ENCODE assay signal across 14 cellular contexts in the genomic region with DNA sequence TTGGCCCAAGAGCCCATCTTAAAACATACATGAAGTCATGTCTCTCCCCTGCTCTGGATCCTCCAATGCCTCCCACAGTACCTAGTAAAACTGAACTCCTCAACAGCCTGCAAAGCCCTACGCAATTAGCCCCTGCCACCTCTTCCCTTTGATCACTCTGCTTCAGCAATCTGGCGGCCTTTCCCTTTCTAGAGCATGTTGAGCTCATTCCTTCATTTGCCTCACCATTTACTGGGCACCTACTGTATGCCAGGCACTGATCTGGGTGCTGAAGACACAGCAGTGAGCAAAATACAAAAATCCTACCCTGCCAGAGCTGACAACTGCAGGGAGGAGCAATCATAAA. TPM values are rescaled to one million over a fixed set of nuclear protein-coding genes. Genes with fewer than 3 reads are reported as not detected.
DNase-seq lines count a peak whose midpoint lies in the region; ATAC-seq, FAIRE-seq and TF ChIP-seq lines count a peak whose summit lies in the region.
"Had no signal": no experiment of that assay in that cellular context is flagged by ENCODE, and none has a peak within 500 bp of the region (broad histone marks: within the 10 kb centered on the region; RNA-seq: fewer than 3 reads in every experiment).

No MANE protein-coding gene starts in this region.

- peak overlapping the region; percentile 16 for H3K4me3 ChIP-seq in Loucy (ENCODE audit: low read length, poor library complexity, severe bottlenecking)
- H3K4me3 ChIP-seq in neural progenitor cell: no peak overlapping the region
- H3K4me3 ChIP-seq in pancreas: no peak overlapping the region
- H3K4me3 ChIP-seq: upper lobe of right lung had no signal

- no peak overlapping the region for H2AFZ ChIP-seq in Loucy (ENCODE audit: low read length)
- H2AFZ ChIP-seq in neural progenitor cell (replicated peaks): no peak overlapping the region

- H3K4me1 ChIP-seq in Loucy (ENCODE audit: insufficient read depth, low read length, poor library complexity, severe bottlenecking) (peaks cover 44% of the 10 kb centered on the region), neural progenitor cell (no peaks in the 10 kb centered on the region), pancreas (peaks cover 0 to 5% (median 5%) of the 10 kb centered on the region in 3 donors)

- H3K4me2 ChIP-seq in Loucy (ENCODE audit: low read depth, low read length, poor library complexity, severe bottlenecking): peak overlapping the region; percentile 95
- no peak overlapping the region for H3K4me2 ChIP-seq in neural progenitor cell

- TF ChIP-seq CTCF in Loucy (conservative IDR thresholded peaks at IDR 0.05; ENCODE audit: low read length) (no peak), brain (conservative IDR thresholded peaks at IDR 0.05) (no peak), neural progenitor cell (IDR thresholded peaks at IDR 0.05) (no peak), pancreas (IDR thresholded peaks at IDR 0.05) (no peak)

- peaks cover 31% of the 10 kb centered on the region; the same call in 1 of the 2 replicates for H3K36me3 ChIP-seq in Loucy (ENCODE audit: insufficient read depth, low read length)
- H3K36me3 ChIP-seq in neural progenitor cell: no peaks in the 10 kb centered on the region
- H3K36me3 ChIP-seq in pancreas: peaks cover 0 to 17% (median 4%) of the 10 kb centered on the region in 3 donors

- peak overlapping the region; percentile 57 for H3K27ac Mint-ChIP-seq in T-helper 2 cell treated with Interferon-gamma antibody and Interleukin-4, amounts not matched to agents 5 μg/mL and 100 μg/mL, for 36 hours
- H3K27ac Mint-ChIP-seq in brain (peak overlapping the region; percentile 17 to 82 (median 77)), neural progenitor cell (no peak overlapping the region)

- H3K27me3 ChIP-seq in Loucy (ENCODE audit: insufficient read depth, low read length, poor library complexity, severe bottlenecking): peaks cover 6% of the 10 kb centered on the region
- peaks cover 12% of the 10 kb centered on the region for H3K27me3 ChIP-seq in neural progenitor cell
- H3K27me3 ChIP-seq in pancreas: no peaks in the 10 kb centered on the region
- H3K27me3 ChIP-seq: upper lobe of right lung had no signal

- H3K9me3 ChIP-seq in Loucy (ENCODE audit: insufficient read depth, low read depth, low read length): no peaks in the 10 kb centered on the region
- H3K9me3 ChIP-seq in neural progenitor cell (ENCODE audit: low read depth): no peaks in the 10 kb centered on the region
- no peaks in the 10 kb centered on the region for H3K9me3 ChIP-seq in pancreas
- H3K9me3 ChIP-seq: upper lobe of right lung had no signal

- ATAC-seq in HG02973 (IDR thresholded peaks at IDR 0.05; ENCODE audit: unreplicated experiment) (no peak), pancreas (no peak)
- ATAC-seq: T-helper 17 cell, upper lobe of right lung had no signal

- no peaks in the 10 kb centered on the region for H3F3A ChIP-seq in Loucy (ENCODE audit: low read depth)
- H3F3A ChIP-seq in neural progenitor cell (ENCODE audit: low read depth): peaks cover 15% of the 10 kb centered on the region

- H3K27ac ChIP-seq in neural progenitor cell (no peak overlapping the region), pancreas (no peak overlapping the region)
- H3K27ac ChIP-seq: upper lobe of right lung had no signal

- WGBS in pancreas, 2 donors: 90 to 96% methylated on average over 2 of the region's 2 CpGs

- H3K36me3 Mint-ChIP-seq in T-helper 2 cell treated with Interferon-gamma antibody and Interleukin-4, amounts not matched to agents 5 μg/mL and 100 μg/mL, for 36 hours (ENCODE audit: low read depth): peaks cover 32% of the 10 kb centered on the region
- H3K36me3 Mint-ChIP-seq in brain (peaks cover 39% of the 10 kb centered on the region), neural progenitor cell (peaks cover 20% of the 10 kb centered on the region)

- peak overlapping the region; percentile 99 for H3K9ac ChIP-seq in Loucy (ENCODE audit: low read depth, low read length, poor library complexity, severe bottlenecking)
- no peak overlapping the region for H3K9ac ChIP-seq in neural progenitor cell

- H3K4me1 Mint-ChIP-seq in T-helper 2 cell treated with Interferon-gamma antibody and Interleukin-4, amounts not matched to agents 5 μg/mL and 100 μg/mL, for 36 hours (ENCODE audit: low read depth): peaks cover 29% of the 10 kb centered on the region
- H3K4me1 Mint-ChIP-seq in brain (peaks cover 21% of the 10 kb centered on the region), neural progenitor cell (peaks cover 13% of the 10 kb centered on the region)

- no peak for FAIRE-seq in pancreas (lab: Jason Lieb, UNC)
- FAIRE-seq: A204.1 had no signal

- intact Hi-C loops in pancreas (cut with DNase I): no loop called here

- H3K9me3 Mint-ChIP-seq in T-helper 2 cell treated with Interferon-gamma antibody and Interleukin-4, amounts not matched to agents 5 μg/mL and 100 μg/mL, for 36 hours: no peaks in the 10 kb centered on the region
- H3K9me3 Mint-ChIP-seq in brain (peaks cover 0 to 1% (median 0%) of the 10 kb centered on the region in 5 experiments), neural progenitor cell (no peaks in the 10 kb centered on the region)

- no peak for DNase-seq in T-helper 2 cell treated with Interferon-gamma antibody and Interleukin-4, amounts not matched to agents 5 μg/mL and 100 μg/mL, for 36 hours (ENCODE audit: low spot score)
- no peak for DNase-seq in T-helper 2 cell
- DNase-seq in neural progenitor cell (ENCODE audit: low spot score): no peak
- no peak for DNase-seq in stimulated activated naive CD4-positive, alpha-beta T cell (lab: John Stamatoyannopoulos, UW)
- DNase-seq in pancreas: no peak
- DNase-seq: activated CD8-positive, alpha-beta memory T cell treated with anti-CD3 and anti-CD28 coated beads for 24 hours; DMS153; effector CD8-positive, alpha-beta T cell; T-helper 17 cell; upper lobe of right lung had no signal

- H3K79me2 ChIP-seq in Loucy (ENCODE audit: insufficient read depth, low read length) (peaks cover 86% of the 10 kb centered on the region), neural progenitor cell (ENCODE audit: low read depth) (peaks cover 49% of the 10 kb centered on the region)

- H4K20me1 ChIP-seq in Loucy (ENCODE audit: insufficient read depth, low read length, poor library complexity, severe bottlenecking): peaks cover 47% of the 10 kb centered on the region
- no peaks in the 10 kb centered on the region for H4K20me1 ChIP-seq in neural progenitor cell (ENCODE audit: low read depth)

- no peaks in the 10 kb centered on the region for H3K27me3 Mint-ChIP-seq in T-helper 2 cell treated with Interferon-gamma antibody and Interleukin-4, amounts not matched to agents 5 μg/mL and 100 μg/mL, for 36 hours (ENCODE audit: low read depth)
- H3K27me3 Mint-ChIP-seq in brain (no peaks in the 10 kb centered on the region), neural progenitor cell (ENCODE audit: insufficient read depth, low read depth) (peaks cover 5% of the 10 kb centered on the region)
- H3K27me3 Mint-ChIP-seq: T-helper 17 cell had no signal

- H3K4me3 Mint-ChIP-seq in T-helper 2 cell treated with Interferon-gamma antibody and Interleukin-4, amounts not matched to agents 5 μg/mL and 100 μg/mL, for 36 hours: peak overlapping the region; percentile 73
- H3K4me3 Mint-ChIP-seq in brain: peak overlapping the region; percentile 58 to 77 (median 73)
- peak overlapping the region; percentile 79 for H3K4me3 Mint-ChIP-seq in neural progenitor cell

- no peaks in the 10 kb centered on the region for H3K9me2 ChIP-seq in Loucy (replicated peaks; ENCODE audit: low read depth, low read length)

RNA-seq across cellular contexts. Expression of gene KEAP1, which starts 2.9 kb away (rescaled TPM):
- polyA plus RNA-seq in brain (ENCODE audit: insufficient read depth, low read depth, low replicate concordance) (71.4 TPM), pancreas (10 to 100 TPM; 40.9 to 48.6 TPM)
- total RNA-seq in neural progenitor cell (ENCODE audit: low replicate concordance) (25.2 and 41.7 TPM in 2 replicates), pancreas (10 to 100 TPM; 25.2 to 36.4 (median 32.3) TPM)

RNA-seq across cellular contexts. Expression of gene S1PR5, which starts 17.0 kb away (rescaled TPM):
- polyA plus RNA-seq in brain (ENCODE audit: insufficient read depth, low read depth, low replicate concordance) (19.0 TPM), pancreas (under 1 TPM; 0.21 to 0.38 TPM)
- total RNA-seq in neural progenitor cell (ENCODE audit: low replicate concordance) (0.15 and 1.1 TPM in 2 replicates), pancreas (1 to 10 TPM in 2 of 6 donors, under 1 TPM in 4; 0.32 to 1.3 (median 0.63) TPM)

RNA-seq across cellular contexts. Expression of gene ATG4D, which starts 43.5 kb away (rescaled TPM):
- 55.7 TPM for polyA plus RNA-seq in brain (ENCODE audit: insufficient read depth, low read depth, low replicate concordance)
- 5.1 and 29.6 TPM in 2 replicates for total RNA-seq in neural progenitor cell (ENCODE audit: low replicate concordance)
- total RNA-seq in pancreas: 10 to 100 TPM; 12.9 to 26.9 (median 20.5) TPM
- polyA plus RNA-seq in pancreas: 10 to 100 TPM; 35.2 to 62.1 TPM
